Comparison of ENCODE assay signal across 1 cellular context in the genomic region with DNA sequence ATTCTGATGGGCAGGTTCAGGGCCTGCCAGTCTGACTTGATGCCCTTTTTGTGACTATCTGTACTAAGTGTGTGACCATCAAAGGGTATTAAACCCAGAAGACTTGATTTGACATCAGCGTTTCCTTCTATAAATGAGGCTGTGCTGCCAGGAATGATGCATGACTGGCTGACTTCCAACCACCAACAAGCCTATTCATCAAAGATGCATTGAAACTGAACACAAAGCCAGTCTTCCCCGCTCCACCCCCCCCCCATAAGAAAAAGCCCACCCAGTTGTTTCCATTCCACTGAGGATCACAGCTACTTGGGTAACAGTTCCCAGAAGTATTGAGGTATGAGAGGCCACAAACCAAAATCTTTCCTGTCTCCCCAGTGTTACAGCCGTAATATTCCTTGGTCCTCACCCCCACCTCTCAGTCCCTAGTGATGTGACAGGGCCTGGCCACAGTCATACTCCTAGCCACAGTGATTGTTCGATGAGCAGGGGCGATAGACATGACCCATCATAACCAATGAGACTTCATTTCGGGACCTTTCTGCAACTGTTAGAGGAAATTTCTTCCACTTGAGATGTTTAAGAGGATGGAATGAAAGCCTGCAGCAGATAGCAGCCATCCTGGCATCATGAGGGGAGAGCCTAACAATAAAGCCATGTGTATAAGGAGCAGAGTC.
A peak's percentile ranks its signal among the peaks of the same experiment; 100 is the strongest.
TF ChIP-seq lines count a peak whose summit lies in the region.

No MANE protein-coding gene starts in this region.

TF ChIP-seq in K562, 482 proteins besides CTCF, POLR2A, EP300 and RAD21 (continued from another document):
- TF ChIP-seq, protein P1, sequence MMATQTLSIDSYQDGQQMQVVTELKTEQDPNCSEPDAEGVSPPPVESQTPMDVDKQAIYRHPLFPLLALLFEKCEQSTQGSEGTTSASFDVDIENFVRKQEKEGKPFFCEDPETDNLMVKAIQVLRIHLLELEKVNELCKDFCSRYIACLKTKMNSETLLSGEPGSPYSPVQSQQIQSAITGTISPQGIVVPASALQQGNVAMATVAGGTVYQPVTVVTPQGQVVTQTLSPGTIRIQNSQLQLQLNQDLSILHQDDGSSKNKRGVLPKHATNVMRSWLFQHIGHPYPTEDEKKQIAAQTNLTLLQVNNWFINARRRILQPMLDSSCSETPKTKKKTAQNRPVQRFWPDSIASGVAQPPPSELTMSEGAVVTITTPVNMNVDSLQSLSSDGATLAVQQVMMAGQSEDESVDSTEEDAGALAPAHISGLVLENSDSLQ (IDR thresholded peaks at IDR 0.05): peak; percentile 47; the same call in 1 of the 2 replicates
